ENCODE assay signal across 27 cellular contexts in genomic region chr7:23487670-23488069, GRCh38.
"Had no signal": no experiment of that assay in that cellular context is flagged by ENCODE, and none has a peak within 500 bp of the region (broad histone marks: within the 10 kb centered on the region; RNA-seq: fewer than 3 reads in every experiment).

No MANE protein-coding gene starts in this region.

- H3K27me3 ChIP-seq: hepatocyte, sigmoid colon, spleen, suprapubic skin, uterus had no signal

- H3K4me2 ChIP-seq: hepatocyte had no signal

- H3K27ac Mint-ChIP-seq: memory B cell; naive thymus-derived CD4-positive, alpha-beta T cell; natural killer cell treated with Interleukin-12 subunit alpha and Interleukin-12 subunit beta and Interleukin-15 and Interleukin-18, amount 100 ng/mL, for 72 hours; stimulated activated effector memory CD8-positive, alpha-beta T cell treated with anti-CD3 and anti-CD28 coated beads, Interleukin-12 subunit alpha, Interleukin-12 subunit beta, amount 100 ng/mL, for 72 hours; stimulated activated naive CD8-positive, alpha-beta T cell treated with anti-CD3 and anti-CD28 coated beads, Interleukin-15, Interleukin-2, amounts not matched to agents 100 ng/mL and 50 ng/mL, for 24 hours had no signal

- H3K9me3 Mint-ChIP-seq: memory B cell; naive thymus-derived CD4-positive, alpha-beta T cell; natural killer cell treated with Interleukin-12 subunit alpha and Interleukin-12 subunit beta and Interleukin-15 and Interleukin-18, amount 100 ng/mL, for 72 hours; stimulated activated effector memory CD8-positive, alpha-beta T cell treated with anti-CD3 and anti-CD28 coated beads, Interleukin-12 subunit alpha, Interleukin-12 subunit beta, amount 100 ng/mL, for 72 hours; stimulated activated naive CD8-positive, alpha-beta T cell treated with anti-CD3 and anti-CD28 coated beads, Interleukin-15, Interleukin-2, amounts not matched to agents 100 ng/mL and 50 ng/mL, for 24 hours had no signal

- H3K9me3 ChIP-seq: left ventricle myocardium inferior, mucosa of descending colon, pancreas, prostate gland, sigmoid colon, spleen, suprapubic skin, thoracic aorta, tibial artery, uterus had no signal

- H3K79me2 ChIP-seq: hepatocyte had no signal

- H3K4me1 ChIP-seq: pancreas, prostate gland, suprapubic skin, uterus had no signal

- H3K36me3 Mint-ChIP-seq: memory B cell; natural killer cell treated with Interleukin-12 subunit alpha and Interleukin-12 subunit beta and Interleukin-15 and Interleukin-18, amount 100 ng/mL, for 72 hours had no signal

- H3K4me1 Mint-ChIP-seq: memory B cell; stimulated activated effector memory CD8-positive, alpha-beta T cell treated with anti-CD3 and anti-CD28 coated beads, Interleukin-12 subunit alpha, Interleukin-12 subunit beta, amount 100 ng/mL, for 72 hours had no signal

- H3K27ac ChIP-seq: hepatocyte, left ventricle myocardium inferior, pancreas, prostate gland, sigmoid colon, spleen, suprapubic skin, thoracic aorta, tibial artery, uterus had no signal

- H3K4me3 ChIP-seq: hepatocyte, left ventricle myocardium inferior, lung, mucosa of descending colon, pancreas, prostate gland, sigmoid colon, spleen, suprapubic skin, thoracic aorta, tibial artery, uterus had no signal

- H3K36me3 ChIP-seq: left ventricle myocardium inferior, pancreas, prostate gland, sigmoid colon, thoracic aorta, tibial artery, uterus had no signal

- H3K27me3 Mint-ChIP-seq: memory B cell had no signal

- H2AFZ ChIP-seq: hepatocyte had no signal

- DNase-seq: islet precursor cell; left ventricle myocardium inferior; midbrain; mucosa of descending colon; naive thymus-derived CD4-positive, alpha-beta T cell; nucleus accumbens; pancreas; posterior cingulate gyrus; retina; right cardiac atrium; sigmoid colon; small intestine; spleen; stimulated activated CD4-positive, alpha-beta T cell treated with anti-CD3 and anti-CD28 coated beads, Interleukin-4, amount 100 ng/mL, for 24 hours; stimulated activated naive CD4-positive, alpha-beta T cell; tibial artery; trophoblast cell; uterus had no signal

- H3K4me3 Mint-ChIP-seq: memory B cell; naive thymus-derived CD4-positive, alpha-beta T cell; natural killer cell treated with Interleukin-12 subunit alpha and Interleukin-12 subunit beta and Interleukin-15 and Interleukin-18, amount 100 ng/mL, for 72 hours; stimulated activated effector memory CD8-positive, alpha-beta T cell treated with anti-CD3 and anti-CD28 coated beads, Interleukin-12 subunit alpha, Interleukin-12 subunit beta, amount 100 ng/mL, for 72 hours; stimulated activated naive CD8-positive, alpha-beta T cell treated with anti-CD3 and anti-CD28 coated beads, Interleukin-15, Interleukin-2, amounts not matched to agents 100 ng/mL and 50 ng/mL, for 24 hours had no signal

- ATAC-seq: mucosa of descending colon; naive thymus-derived CD4-positive, alpha-beta T cell; natural killer cell treated with Interleukin-12 subunit alpha and Interleukin-12 subunit beta and Interleukin-15 and Interleukin-18, amount 100 ng/mL, for 72 hours; pancreas; right cardiac atrium; stimulated activated effector memory CD8-positive, alpha-beta T cell treated with anti-CD3 and anti-CD28 coated beads, Interleukin-12 subunit alpha, Interleukin-12 subunit beta, amount 100 ng/mL, for 72 hours had no signal

- FAIRE-seq: pancreas, small intestine had no signal
